2 cellular contexts compared by ENCODE assay signal in the genomic region with DNA sequence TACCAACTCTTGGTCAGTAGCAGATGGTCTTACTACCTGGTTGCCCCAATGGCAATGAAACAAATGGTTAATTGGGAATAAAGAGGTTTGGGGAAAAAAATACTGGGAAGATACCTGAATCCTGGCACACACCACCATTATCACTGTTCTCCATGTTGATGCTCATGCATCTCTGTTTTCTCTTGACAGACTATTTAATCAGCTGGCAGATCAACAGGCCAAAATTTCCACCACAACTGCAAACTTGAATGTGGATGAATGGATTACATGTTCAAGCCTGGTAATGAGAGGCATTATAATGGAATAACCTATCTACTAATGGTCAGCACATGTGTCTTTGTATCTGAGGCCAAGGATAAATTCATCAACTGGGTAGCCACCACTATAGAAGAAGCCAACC.
TF ChIP-seq lines count a peak whose summit lies in the region.

No MANE protein-coding gene starts in this region.

TF ChIP-seq in liver, 16 proteins besides CTCF, POLR2A, EP300 and RAD21:
- TF ChIP-seq HNF4G (IDR thresholded peaks at IDR 0.05) (no peak), FOXA1 (IDR thresholded peaks at IDR 0.05) (no peak), EGR1 (IDR thresholded peaks at IDR 0.05; ENCODE audit: low read depth in 2 of 2) (no peak), GABPA (IDR thresholded peaks at IDR 0.05 in 1 of 2, conservative IDR thresholded peaks at IDR 0.05 in 1 of 2) (no peak), FOXA2 (IDR thresholded peaks at IDR 0.05) (no peak), JUND (IDR thresholded peaks at IDR 0.05) (no peak), NR2F2 (IDR thresholded peaks at IDR 0.05) (no peak), HNF4A (conservative IDR thresholded peaks at IDR 0.05) (no peak), YY1 (IDR thresholded peaks at IDR 0.05) (no peak), SP1 (IDR thresholded peaks at IDR 0.05) (no peak), RXRA (IDR thresholded peaks at IDR 0.05) (no peak), TAF1 (conservative IDR thresholded peaks at IDR 0.05) (no peak)
- TF ChIP-seq, protein P1, sequence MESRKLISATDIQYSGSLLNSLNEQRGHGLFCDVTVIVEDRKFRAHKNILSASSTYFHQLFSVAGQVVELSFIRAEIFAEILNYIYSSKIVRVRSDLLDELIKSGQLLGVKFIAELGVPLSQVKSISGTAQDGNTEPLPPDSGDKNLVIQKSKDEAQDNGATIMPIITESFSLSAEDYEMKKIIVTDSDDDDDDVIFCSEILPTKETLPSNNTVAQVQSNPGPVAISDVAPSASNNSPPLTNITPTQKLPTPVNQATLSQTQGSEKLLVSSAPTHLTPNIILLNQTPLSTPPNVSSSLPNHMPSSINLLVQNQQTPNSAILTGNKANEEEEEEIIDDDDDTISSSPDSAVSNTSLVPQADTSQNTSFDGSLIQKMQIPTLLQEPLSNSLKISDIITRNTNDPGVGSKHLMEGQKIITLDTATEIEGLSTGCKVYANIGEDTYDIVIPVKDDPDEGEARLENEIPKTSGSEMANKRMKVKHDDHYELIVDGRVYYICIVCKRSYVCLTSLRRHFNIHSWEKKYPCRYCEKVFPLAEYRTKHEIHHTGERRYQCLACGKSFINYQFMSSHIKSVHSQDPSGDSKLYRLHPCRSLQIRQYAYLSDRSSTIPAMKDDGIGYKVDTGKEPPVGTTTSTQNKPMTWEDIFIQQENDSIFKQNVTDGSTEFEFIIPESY (IDR thresholded peaks at IDR 0.05) = no peak
- TF ChIP-seq, protein P2, sequence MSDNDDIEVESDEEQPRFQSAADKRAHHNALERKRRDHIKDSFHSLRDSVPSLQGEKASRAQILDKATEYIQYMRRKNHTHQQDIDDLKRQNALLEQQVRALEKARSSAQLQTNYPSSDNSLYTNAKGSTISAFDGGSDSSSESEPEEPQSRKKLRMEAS (IDR thresholded peaks at IDR 0.05) = no peak
- TF ChIP-seq, protein P3, sequence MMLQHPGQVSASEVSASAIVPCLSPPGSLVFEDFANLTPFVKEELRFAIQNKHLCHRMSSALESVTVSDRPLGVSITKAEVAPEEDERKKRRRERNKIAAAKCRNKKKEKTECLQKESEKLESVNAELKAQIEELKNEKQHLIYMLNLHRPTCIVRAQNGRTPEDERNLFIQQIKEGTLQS (IDR thresholded peaks at IDR 0.05) = no peak
- TF ChIP-seq, protein P4, sequence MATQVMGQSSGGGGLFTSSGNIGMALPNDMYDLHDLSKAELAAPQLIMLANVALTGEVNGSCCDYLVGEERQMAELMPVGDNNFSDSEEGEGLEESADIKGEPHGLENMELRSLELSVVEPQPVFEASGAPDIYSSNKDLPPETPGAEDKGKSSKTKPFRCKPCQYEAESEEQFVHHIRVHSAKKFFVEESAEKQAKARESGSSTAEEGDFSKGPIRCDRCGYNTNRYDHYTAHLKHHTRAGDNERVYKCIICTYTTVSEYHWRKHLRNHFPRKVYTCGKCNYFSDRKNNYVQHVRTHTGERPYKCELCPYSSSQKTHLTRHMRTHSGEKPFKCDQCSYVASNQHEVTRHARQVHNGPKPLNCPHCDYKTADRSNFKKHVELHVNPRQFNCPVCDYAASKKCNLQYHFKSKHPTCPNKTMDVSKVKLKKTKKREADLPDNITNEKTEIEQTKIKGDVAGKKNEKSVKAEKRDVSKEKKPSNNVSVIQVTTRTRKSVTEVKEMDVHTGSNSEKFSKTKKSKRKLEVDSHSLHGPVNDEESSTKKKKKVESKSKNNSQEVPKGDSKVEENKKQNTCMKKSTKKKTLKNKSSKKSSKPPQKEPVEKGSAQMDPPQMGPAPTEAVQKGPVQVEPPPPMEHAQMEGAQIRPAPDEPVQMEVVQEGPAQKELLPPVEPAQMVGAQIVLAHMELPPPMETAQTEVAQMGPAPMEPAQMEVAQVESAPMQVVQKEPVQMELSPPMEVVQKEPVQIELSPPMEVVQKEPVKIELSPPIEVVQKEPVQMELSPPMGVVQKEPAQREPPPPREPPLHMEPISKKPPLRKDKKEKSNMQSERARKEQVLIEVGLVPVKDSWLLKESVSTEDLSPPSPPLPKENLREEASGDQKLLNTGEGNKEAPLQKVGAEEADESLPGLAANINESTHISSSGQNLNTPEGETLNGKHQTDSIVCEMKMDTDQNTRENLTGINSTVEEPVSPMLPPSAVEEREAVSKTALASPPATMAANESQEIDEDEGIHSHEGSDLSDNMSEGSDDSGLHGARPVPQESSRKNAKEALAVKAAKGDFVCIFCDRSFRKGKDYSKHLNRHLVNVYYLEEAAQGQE (IDR thresholded peaks at IDR 0.05) = no peak

TF ChIP-seq in HepG2, 621 proteins besides CTCF, POLR2A, EP300 and RAD21:
- TF ChIP-seq ZNF343 (CRISPR knock-in tag; IDR thresholded peaks at IDR 0.05) (no peak), PRMT3 (CRISPR knock-in tag; IDR thresholded peaks at IDR 0.05; ENCODE audit: borderline replicate concordance, low read depth) (no peak), TBP (CRISPR knock-in tag; IDR thresholded peaks at IDR 0.05) (no peak), HNRNPK (IDR thresholded peaks at IDR 0.05; ENCODE audit: low read depth, low read length, poor library complexity, severe bottlenecking) (no peak), ZNF564 (CRISPR knock-in tag; IDR thresholded peaks at IDR 0.05) (no peak), GABPA (IDR thresholded peaks at IDR 0.05; ENCODE audit: low read depth, low read length) (no peak), GABPA (CRISPR knock-in tag; IDR thresholded peaks at IDR 0.05; ENCODE audit: low read depth) (no peak), MAZ (IDR thresholded peaks at IDR 0.05; ENCODE audit: borderline replicate concordance, low read depth, low read length) (no peak), MAZ (CRISPR knock-in tag; IDR thresholded peaks at IDR 0.05; ENCODE audit: low read depth) (no peak), EZH2 (conservative IDR thresholded peaks at IDR 0.05; ENCODE audit: low read depth, low read length) (no peak), ZNF619 (CRISPR knock-in tag; IDR thresholded peaks at IDR 0.05) (no peak), GPN1 (CRISPR knock-in tag; IDR thresholded peaks at IDR 0.05; ENCODE audit: borderline replicate concordance) (no peak), ZNF124 (CRISPR knock-in tag; IDR thresholded peaks at IDR 0.05) (no peak), ZNF703 (CRISPR knock-in tag; IDR thresholded peaks at IDR 0.05; ENCODE audit: borderline replicate concordance) (no peak), ELF1 (CRISPR knock-in tag; IDR thresholded peaks at IDR 0.05) (no peak)
- TF ChIP-seq, protein P5, sequence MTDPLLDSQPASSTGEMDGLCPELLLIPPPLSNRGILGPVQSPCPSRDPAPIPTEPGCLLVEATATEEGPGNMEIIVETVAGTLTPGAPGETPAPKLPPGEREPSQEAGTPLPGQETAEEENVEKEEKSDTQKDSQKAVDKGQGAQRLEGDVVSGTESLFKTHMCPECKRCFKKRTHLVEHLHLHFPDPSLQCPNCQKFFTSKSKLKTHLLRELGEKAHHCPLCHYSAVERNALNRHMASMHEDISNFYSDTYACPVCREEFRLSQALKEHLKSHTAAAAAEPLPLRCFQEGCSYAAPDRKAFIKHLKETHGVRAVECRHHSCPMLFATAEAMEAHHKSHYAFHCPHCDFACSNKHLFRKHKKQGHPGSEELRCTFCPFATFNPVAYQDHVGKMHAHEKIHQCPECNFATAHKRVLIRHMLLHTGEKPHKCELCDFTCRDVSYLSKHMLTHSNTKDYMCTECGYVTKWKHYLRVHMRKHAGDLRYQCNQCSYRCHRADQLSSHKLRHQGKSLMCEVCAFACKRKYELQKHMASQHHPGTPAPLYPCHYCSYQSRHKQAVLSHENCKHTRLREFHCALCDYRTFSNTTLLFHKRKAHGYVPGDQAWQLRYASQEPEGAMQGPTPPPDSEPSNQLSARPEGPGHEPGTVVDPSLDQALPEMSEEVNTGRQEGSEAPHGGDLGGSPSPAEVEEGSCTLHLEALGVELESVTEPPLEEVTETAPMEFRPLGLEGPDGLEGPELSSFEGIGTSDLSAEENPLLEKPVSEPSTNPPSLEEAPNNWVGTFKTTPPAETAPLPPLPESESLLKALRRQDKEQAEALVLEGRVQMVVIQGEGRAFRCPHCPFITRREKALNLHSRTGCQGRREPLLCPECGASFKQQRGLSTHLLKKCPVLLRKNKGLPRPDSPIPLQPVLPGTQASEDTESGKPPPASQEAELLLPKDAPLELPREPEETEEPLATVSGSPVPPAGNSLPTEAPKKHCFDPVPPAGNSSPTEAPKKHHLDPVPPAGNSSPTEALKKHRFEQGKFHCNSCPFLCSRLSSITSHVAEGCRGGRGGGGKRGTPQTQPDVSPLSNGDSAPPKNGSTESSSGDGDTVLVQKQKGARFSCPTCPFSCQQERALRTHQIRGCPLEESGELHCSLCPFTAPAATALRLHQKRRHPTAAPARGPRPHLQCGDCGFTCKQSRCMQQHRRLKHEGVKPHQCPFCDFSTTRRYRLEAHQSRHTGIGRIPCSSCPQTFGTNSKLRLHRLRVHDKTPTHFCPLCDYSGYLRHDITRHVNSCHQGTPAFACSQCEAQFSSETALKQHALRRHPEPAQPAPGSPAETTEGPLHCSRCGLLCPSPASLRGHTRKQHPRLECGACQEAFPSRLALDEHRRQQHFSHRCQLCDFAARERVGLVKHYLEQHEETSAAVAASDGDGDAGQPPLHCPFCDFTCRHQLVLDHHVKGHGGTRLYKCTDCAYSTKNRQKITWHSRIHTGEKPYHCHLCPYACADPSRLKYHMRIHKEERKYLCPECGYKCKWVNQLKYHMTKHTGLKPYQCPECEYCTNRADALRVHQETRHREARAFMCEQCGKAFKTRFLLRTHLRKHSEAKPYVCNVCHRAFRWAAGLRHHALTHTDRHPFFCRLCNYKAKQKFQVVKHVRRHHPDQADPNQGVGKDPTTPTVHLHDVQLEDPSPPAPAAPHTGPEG (CRISPR knock-in tag; IDR thresholded peaks at IDR 0.05) = no peak
- TF ChIP-seq, protein P3 (CRISPR knock-in tag; IDR thresholded peaks at IDR 0.05) = no peak
- TF ChIP-seq, protein P6, sequence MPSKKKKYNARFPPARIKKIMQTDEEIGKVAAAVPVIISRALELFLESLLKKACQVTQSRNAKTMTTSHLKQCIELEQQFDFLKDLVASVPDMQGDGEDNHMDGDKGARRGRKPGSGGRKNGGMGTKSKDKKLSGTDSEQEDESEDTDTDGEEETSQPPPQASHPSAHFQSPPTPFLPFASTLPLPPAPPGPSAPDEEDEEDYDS (CRISPR knock-in tag; IDR thresholded peaks at IDR 0.05) = no peak
- TF ChIP-seq, protein P7, sequence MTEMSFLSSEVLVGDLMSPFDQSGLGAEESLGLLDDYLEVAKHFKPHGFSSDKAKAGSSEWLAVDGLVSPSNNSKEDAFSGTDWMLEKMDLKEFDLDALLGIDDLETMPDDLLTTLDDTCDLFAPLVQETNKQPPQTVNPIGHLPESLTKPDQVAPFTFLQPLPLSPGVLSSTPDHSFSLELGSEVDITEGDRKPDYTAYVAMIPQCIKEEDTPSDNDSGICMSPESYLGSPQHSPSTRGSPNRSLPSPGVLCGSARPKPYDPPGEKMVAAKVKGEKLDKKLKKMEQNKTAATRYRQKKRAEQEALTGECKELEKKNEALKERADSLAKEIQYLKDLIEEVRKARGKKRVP (CRISPR knock-in tag; IDR thresholded peaks at IDR 0.05) = no peak
- TF ChIP-seq, protein P8, sequence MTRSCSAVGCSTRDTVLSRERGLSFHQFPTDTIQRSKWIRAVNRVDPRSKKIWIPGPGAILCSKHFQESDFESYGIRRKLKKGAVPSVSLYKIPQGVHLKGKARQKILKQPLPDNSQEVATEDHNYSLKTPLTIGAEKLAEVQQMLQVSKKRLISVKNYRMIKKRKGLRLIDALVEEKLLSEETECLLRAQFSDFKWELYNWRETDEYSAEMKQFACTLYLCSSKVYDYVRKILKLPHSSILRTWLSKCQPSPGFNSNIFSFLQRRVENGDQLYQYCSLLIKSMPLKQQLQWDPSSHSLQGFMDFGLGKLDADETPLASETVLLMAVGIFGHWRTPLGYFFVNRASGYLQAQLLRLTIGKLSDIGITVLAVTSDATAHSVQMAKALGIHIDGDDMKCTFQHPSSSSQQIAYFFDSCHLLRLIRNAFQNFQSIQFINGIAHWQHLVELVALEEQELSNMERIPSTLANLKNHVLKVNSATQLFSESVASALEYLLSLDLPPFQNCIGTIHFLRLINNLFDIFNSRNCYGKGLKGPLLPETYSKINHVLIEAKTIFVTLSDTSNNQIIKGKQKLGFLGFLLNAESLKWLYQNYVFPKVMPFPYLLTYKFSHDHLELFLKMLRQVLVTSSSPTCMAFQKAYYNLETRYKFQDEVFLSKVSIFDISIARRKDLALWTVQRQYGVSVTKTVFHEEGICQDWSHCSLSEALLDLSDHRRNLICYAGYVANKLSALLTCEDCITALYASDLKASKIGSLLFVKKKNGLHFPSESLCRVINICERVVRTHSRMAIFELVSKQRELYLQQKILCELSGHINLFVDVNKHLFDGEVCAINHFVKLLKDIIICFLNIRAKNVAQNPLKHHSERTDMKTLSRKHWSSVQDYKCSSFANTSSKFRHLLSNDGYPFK (CRISPR knock-in tag; IDR thresholded peaks at IDR 0.05; ENCODE audit: borderline replicate concordance) = no peak
- TF ChIP-seq, protein P9, sequence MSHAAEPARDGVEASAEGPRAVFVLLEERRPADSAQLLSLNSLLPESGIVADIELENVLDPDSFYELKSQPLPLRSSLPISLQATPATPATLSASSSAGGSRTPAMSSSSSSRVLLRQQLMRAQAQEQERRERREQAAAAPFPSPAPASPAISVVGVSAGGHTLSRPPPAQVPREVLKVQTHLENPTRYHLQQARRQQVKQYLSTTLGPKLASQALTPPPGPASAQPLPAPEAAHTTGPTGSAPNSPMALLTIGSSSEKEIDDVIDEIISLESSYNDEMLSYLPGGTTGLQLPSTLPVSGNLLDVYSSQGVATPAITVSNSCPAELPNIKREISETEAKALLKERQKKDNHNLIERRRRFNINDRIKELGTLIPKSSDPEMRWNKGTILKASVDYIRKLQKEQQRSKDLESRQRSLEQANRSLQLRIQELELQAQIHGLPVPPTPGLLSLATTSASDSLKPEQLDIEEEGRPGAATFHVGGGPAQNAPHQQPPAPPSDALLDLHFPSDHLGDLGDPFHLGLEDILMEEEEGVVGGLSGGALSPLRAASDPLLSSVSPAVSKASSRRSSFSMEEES (CRISPR knock-in tag; IDR thresholded peaks at IDR 0.05) = no peak
